27 cellular contexts compared by ENCODE assay signal in the genomic region with DNA sequence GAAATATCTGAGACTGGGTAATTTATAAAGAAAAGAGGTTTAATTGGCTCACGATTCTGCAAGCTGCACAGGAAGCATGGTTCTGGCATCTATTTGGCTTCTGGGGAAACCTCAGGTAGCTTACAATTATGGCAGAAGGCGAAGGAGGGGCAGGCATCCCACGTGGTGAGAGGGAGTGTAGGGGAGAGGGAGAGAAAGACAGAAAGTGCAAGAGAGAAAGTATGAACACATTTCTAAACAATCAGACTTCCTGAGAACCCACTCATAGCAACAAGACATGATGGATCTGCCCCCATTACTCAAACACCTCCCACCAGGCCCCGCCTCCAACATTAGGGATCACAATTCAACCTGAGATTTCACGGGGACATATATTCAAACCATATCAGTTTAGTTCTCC.
"Had no signal": no experiment of that assay in that cellular context is flagged by ENCODE, and none has a peak within 500 bp of the region (broad histone marks: within the 10 kb centered on the region; RNA-seq: fewer than 3 reads in every experiment).

No MANE protein-coding gene starts in this region.

- H3K36me3 ChIP-seq: brain microvascular endothelial cell, esophagus squamous epithelium, gastroesophageal sphincter, heart right ventricle had no signal

- H3K4me3 Mint-ChIP-seq: activated CD4-positive, alpha-beta T cell treated with anti-CD3 and anti-CD28 coated beads, Interleukin-2, amount 10 ng/mL, durations not matched to agents 24 days and 14 days; activated naive CD8-positive, alpha-beta T cell; activated T-helper 1 cell treated with anti-CD3 and anti-CD28 coated beads, Interleukin-12 subunit alpha, Interleukin-12 subunit beta, Interleukin-2, Interleukin-4 antibody, amounts not matched to agents 30 ng/mL and 10 ng/mL and 1 ng/mL, durations not matched to agents 14 hours and 24 hours and 36 hours; central memory CD8-positive, alpha-beta T cell; dendritic cell treated with granulocyte-macrophage colony-stimulating factor and Interleukin-4, amounts not matched to agents 40 ng/mL and 50 ng/mL, for 4 days had no signal

- H3K27ac ChIP-seq: brain microvascular endothelial cell, coronary artery, dorsolateral prefrontal cortex, esophagus squamous epithelium, gastroesophageal sphincter, heart right ventricle had no signal

- H3K27me3 Mint-ChIP-seq: activated naive CD8-positive, alpha-beta T cell; central memory CD8-positive, alpha-beta T cell; dendritic cell treated with granulocyte-macrophage colony-stimulating factor and Interleukin-4, amounts not matched to agents 40 ng/mL and 50 ng/mL, for 4 days had no signal

- DNase-seq: activated CD4-positive, alpha-beta T cell treated with anti-CD3 and anti-CD28 coated beads, Interleukin-2, amount 10 ng/mL, durations not matched to agents 24 days and 14 days; activated CD4-positive, CD25-positive, alpha-beta regulatory T cell; activated CD4-positive, CD25-positive, alpha-beta regulatory T cell treated with anti-CD3 and anti-CD28 coated beads, Interleukin-2, amount 50 U/mL, for 72 hours; activated CD8-positive, alpha-beta memory T cell treated with anti-CD3 and anti-CD28 coated beads for 24 hours; activated CD8-positive, alpha-beta memory T cell treated with anti-CD3 and anti-CD28 coated beads, Interleukin-2, amount 50 U/mL, for 4 hours; activated gamma-delta T cell; activated naive CD4-positive, alpha-beta T cell; activated naive CD4-positive, alpha-beta T cell treated with anti-CD3 and anti-CD28 coated beads, Interleukin-2, amount 50 U/mL, for 16 hours; activated T-cell treated with anti-CD3 and anti-CD28 coated beads, Interleukin-2, amount 50 U/mL, for 1 hour; amniotic stem cell; anterior cingulate cortex; brain microvascular endothelial cell; dorsolateral prefrontal cortex; effector memory CD4-positive, alpha-beta T cell; erythroblast; esophagus squamous epithelium; foreskin melanocyte; heart right ventricle; T-helper 1 cell; T-helper 2 cell had no signal

- H3K4me3 ChIP-seq: coronary artery, dorsolateral prefrontal cortex, esophagus squamous epithelium, gastroesophageal sphincter, heart right ventricle had no signal

- H3K4me1 Mint-ChIP-seq: central memory CD8-positive, alpha-beta T cell had no signal

- H3K9me3 Mint-ChIP-seq: activated CD4-positive, alpha-beta T cell treated with anti-CD3 and anti-CD28 coated beads, Interleukin-2, amount 10 ng/mL, durations not matched to agents 24 days and 14 days had no signal

- H3K27me3 ChIP-seq: brain microvascular endothelial cell, esophagus squamous epithelium had no signal

- ATAC-seq: gastroesophageal sphincter, heart right ventricle, SK-N-SH treated with all-trans-retinoic acid at 6 μM for 48 hours had no signal

- H3K27ac Mint-ChIP-seq: activated CD4-positive, alpha-beta T cell treated with anti-CD3 and anti-CD28 coated beads, Interleukin-2, amount 10 ng/mL, durations not matched to agents 24 days and 14 days; activated naive CD8-positive, alpha-beta T cell; activated T-helper 1 cell treated with anti-CD3 and anti-CD28 coated beads, Interleukin-12 subunit alpha, Interleukin-12 subunit beta, Interleukin-2, Interleukin-4 antibody, amounts not matched to agents 30 ng/mL and 10 ng/mL and 1 ng/mL, durations not matched to agents 14 hours and 24 hours and 36 hours; dendritic cell treated with granulocyte-macrophage colony-stimulating factor and Interleukin-4, amounts not matched to agents 40 ng/mL and 50 ng/mL, for 4 days had no signal
